Comparison of ENCODE assay signal across 18 cellular contexts in the genomic region with DNA sequence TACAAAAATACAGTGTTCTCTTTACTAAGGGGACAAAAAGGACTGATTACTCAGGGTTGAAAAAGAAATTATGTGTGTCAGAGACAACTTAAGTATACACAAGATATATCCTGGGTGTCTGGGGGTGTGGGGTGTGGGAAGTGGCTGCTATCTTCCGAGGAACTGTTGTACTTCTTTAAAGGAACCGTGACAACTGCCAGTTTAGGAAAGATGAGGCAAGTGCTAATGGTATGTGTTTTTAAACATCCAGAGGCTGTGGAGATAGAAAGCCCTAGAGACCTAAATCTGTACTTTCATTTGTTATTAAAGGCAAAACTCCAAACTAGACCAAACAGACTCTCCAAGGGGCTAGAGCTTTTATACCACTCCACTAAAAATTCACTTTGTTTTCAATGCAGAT.
DNase-seq lines count a peak whose midpoint lies in the region; ATAC-seq and TF ChIP-seq lines count a peak whose summit lies in the region.
"Had no signal": no experiment of that assay in that cellular context is flagged by ENCODE, and none has a peak within 500 bp of the region (broad histone marks: within the 10 kb centered on the region; RNA-seq: fewer than 3 reads in every experiment).

No MANE protein-coding gene starts in this region.

- CTCF ChIA-PET in A673 (lab: Charles Lee), result no interaction called here

- no peak overlapping the region for H3K4me3 ChIP-seq in A673 (ENCODE audit: low read depth, low read length, poor library complexity, severe bottlenecking)
- peak overlapping the region in 1 of 59 donors; percentile 15 for H3K4me3 ChIP-seq in dorsolateral prefrontal cortex
- H3K4me3 ChIP-seq in mesodermal cell (ENCODE audit: extremely low read depth, insufficient read depth, low read length, poor library complexity, severe bottlenecking), result no peak overlapping the region
- H3K4me3 ChIP-seq: heart right ventricle had no signal

- intact Hi-C loops in A673 (cut with micrococcal nuclease; ENCODE audit: unreplicated experiment), result no loop called here
- intact Hi-C loops in dorsolateral prefrontal cortex (cut with DNase I), result no loop called here

- POLR2A ChIA-PET in A673 (lab: Charles Lee; ENCODE audit: low non-redundant PET), result no interaction called here

- peak; percentile 28 for DNase-seq in A673 (ENCODE audit: low spot score)
- DNase-seq in M059J (ENCODE audit: low read depth), result peak; percentile 42
- DNase-seq in dorsolateral prefrontal cortex, result peak in 4 of 10 donors; percentile 58 to 73 (median 70)
- no peak for DNase-seq in NCI-H187 treated with DMSO at 0.1 percent for 48 hours (lab: John Stamatoyannopoulos, UW)
- DNase-seq in NCI-H1694 treated with DMSO at 0.1 percent for 48 hours (lab: John Stamatoyannopoulos, UW), result no peak
- no peak for DNase-seq in endothelial cell (ENCODE audit: low spot score)
- DNase-seq: activated gamma-delta T cell; Calu3; central memory CD4-positive, alpha-beta T cell; heart right ventricle; KG1; naive thymus-derived CD8-positive, alpha-beta T cell; NCI-H1417 treated with DMSO at 0.1 percent for 48 hours; NCI-H446 treated with DMSO at 0.1 percent for 48 hours; stimulated activated naive CD8-positive, alpha-beta T cell treated with anti-CD3 and anti-CD28 coated beads, Interleukin-15, amount 100 ng/mL, for 72 hours had no signal

- H3K36me3 ChIP-seq in A673 (ENCODE audit: insufficient read depth, low read length, poor library complexity, severe bottlenecking), result no peaks in the 10 kb centered on the region
- no peaks in the 10 kb centered on the region for H3K36me3 ChIP-seq in mesodermal cell (ENCODE audit: control insufficient read depth, insufficient read depth, low read length)
- H3K36me3 ChIP-seq: heart right ventricle had no signal

- H3K27me3 ChIP-seq in A673 (replicated peaks; ENCODE audit: insufficient read depth, low read depth, low read length, poor library complexity) (no peaks in the 10 kb centered on the region), dorsolateral prefrontal cortex (no peaks in the 10 kb centered on the region)

- H3K4me1 Mint-ChIP-seq in endothelial cell (ENCODE audit: unreplicated experiment), result no peaks in the 10 kb centered on the region
- H3K4me1 Mint-ChIP-seq: naive thymus-derived CD8-positive, alpha-beta T cell; stimulated activated naive CD8-positive, alpha-beta T cell treated with anti-CD3 and anti-CD28 coated beads, Interleukin-15, amount 100 ng/mL, for 72 hours had no signal

- no peak for ATAC-seq in GM18868 (IDR thresholded peaks at IDR 0.05; ENCODE audit: unreplicated experiment)
- ATAC-seq: naive thymus-derived CD8-positive, alpha-beta T cell; SK-N-SH treated with all-trans-retinoic acid at 6 μM for 48 hours; stimulated activated naive CD8-positive, alpha-beta T cell treated with anti-CD3 and anti-CD28 coated beads, Interleukin-15, amount 100 ng/mL, for 72 hours had no signal

- TF ChIP-seq CTCF in A673 (conservative IDR thresholded peaks at IDR 0.05; ENCODE audit: low read depth, low read length), result no peak
- TF ChIP-seq CTCF in dorsolateral prefrontal cortex (IDR thresholded peaks at IDR 0.05 in 54 of 56, conservative IDR thresholded peaks at IDR 0.05 in 2 of 56; ENCODE audit: low read depth in 1 of 56, partially characterized antibody in 56 of 56), result no peak
- TF ChIP-seq CTCF in endothelial cell (IDR thresholded peaks at IDR 0.05; ENCODE audit: unreplicated experiment), result no peak

- WGBS in mesodermal cell (ENCODE audit: insufficient coverage in 2 of 2), 2 experiments, result 33 to 40% methylated on average over 1 to 2 of the region's 2 CpGs

- H3K27me3 Mint-ChIP-seq in endothelial cell (ENCODE audit: unreplicated experiment), result peaks cover 3% of the 10 kb centered on the region

- BruUV-seq in A673 (replicated peaks; lab: Mats Ljungman, UMichigan), result no TSS peak

- no peak overlapping the region for H3K27ac Mint-ChIP-seq in endothelial cell (ENCODE audit: unreplicated experiment)
- H3K27ac Mint-ChIP-seq: naive thymus-derived CD8-positive, alpha-beta T cell; stimulated activated naive CD8-positive, alpha-beta T cell treated with anti-CD3 and anti-CD28 coated beads, Interleukin-15, amount 100 ng/mL, for 72 hours had no signal

- H3K4me1 ChIP-seq in A673 (ENCODE audit: insufficient read depth, low read length, poor library complexity, severe bottlenecking) (peaks cover 13% of the 10 kb centered on the region), mesodermal cell (ENCODE audit: control insufficient read depth, insufficient read depth, low read length, poor library complexity, severe bottlenecking) (peaks cover 25% of the 10 kb centered on the region)

- no peaks in the 10 kb centered on the region for H3K36me3 Mint-ChIP-seq in endothelial cell (ENCODE audit: low read depth, unreplicated experiment)

- H3K4me3 Mint-ChIP-seq in endothelial cell (ENCODE audit: unreplicated experiment), result no peak overlapping the region
- H3K4me3 Mint-ChIP-seq: naive thymus-derived CD8-positive, alpha-beta T cell; stimulated activated naive CD8-positive, alpha-beta T cell treated with anti-CD3 and anti-CD28 coated beads, Interleukin-15, amount 100 ng/mL, for 72 hours had no signal

- H3K9me3 ChIP-seq in A673 (ENCODE audit: low read depth, low read length, poor library complexity, severe bottlenecking), result no peaks in the 10 kb centered on the region
- H3K9me3 ChIP-seq in mesodermal cell (ENCODE audit: control insufficient read depth, low read length), result peaks cover 15% of the 10 kb centered on the region

- H3K9me3 Mint-ChIP-seq in endothelial cell (ENCODE audit: unreplicated experiment), result no peaks in the 10 kb centered on the region

- H3K27ac ChIP-seq in A673 (ENCODE audit: low read depth, low read length, poor library complexity, severe bottlenecking) (no peak overlapping the region), dorsolateral prefrontal cortex (peak overlapping the region in 48 of 59 donors; percentile 1 to 83 (median 66)), mesodermal cell (ENCODE audit: low read depth, low read length, severe bottlenecking) (peak overlapping the region; percentile 7)
- H3K27ac ChIP-seq: heart right ventricle had no signal

Comparison
In these comparisons a context has a peak if more than half of its experiments do, and no peak if none do; other contexts are left out.
1. DNase-seq: peak in A673 (single experiment) and M059J (single experiment); none in NCI-H187 treated with DMSO at 0.1 percent for 48 hours (single experiment), NCI-H1694 treated with DMSO at 0.1 percent for 48 hours (single experiment) and endothelial cell (single experiment).